ENCODE assay signal across 8 cellular contexts in the genomic region with DNA sequence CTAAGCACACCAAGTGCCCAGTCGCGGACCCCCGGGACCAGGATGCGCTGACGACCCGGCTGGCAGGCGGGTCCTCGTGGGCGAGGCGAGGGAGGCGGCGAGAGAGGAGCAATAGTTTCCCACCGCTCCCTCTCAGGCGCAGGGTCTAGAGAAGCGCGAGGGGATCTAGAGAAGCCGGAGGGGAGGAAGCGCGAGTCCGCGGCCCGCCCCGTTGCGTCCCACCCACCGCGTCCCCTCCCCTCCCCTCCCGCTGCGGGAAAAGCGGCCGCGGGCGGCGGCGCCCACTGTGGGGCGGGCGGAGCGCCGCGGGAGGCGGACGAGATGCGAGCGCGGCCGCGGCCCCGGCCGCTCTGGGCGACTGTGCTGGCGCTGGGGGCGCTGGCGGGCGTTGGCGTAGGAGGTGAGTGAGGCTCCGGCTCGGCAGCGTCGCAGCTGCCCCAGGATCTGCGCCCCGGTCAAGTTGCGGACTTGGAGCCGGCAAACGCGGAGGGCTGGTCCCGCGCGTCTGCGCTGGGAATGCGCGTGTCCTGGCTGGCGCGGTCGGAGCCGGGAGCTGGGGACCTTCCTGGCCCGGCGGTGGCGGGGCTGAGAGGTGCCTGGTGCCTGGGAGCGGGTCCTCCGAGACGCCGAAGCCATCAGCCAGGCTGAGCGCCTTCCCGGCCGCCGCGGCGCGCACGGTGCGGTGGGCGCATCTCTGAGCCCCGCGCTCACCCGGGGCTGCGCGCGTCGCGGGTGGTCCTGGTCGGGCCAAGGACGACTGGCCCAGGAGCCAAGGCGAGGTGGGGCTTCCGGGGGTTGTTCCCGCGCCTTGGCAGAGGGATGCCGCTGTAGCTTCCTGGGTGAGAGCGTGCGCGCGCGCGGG. TPM values are rescaled to one million over a fixed set of nuclear protein-coding genes. Genes with fewer than 3 reads are reported as not detected.
DNase-seq lines count a peak whose midpoint lies in the region; ATAC-seq and TF ChIP-seq lines count a peak whose summit lies in the region.

A gene (plus strand): TSS at position 287 of the 862 bp plus-strand sequence. CDS start 35 bp downstream, at position 322.

- WGBS in gastroesophageal sphincter (ENCODE audit: low coverage in 1 of 2), 2 donors, result 0% methylated on average over 2 of the region's 112 CpGs; no CpG with 5 or more reads in 1 of the 2 donors
- 2% methylated on average over 51 of the region's 112 CpGs for WGBS in suprapubic skin

- H3K27ac ChIP-seq in CD4-positive, CD25-positive, alpha-beta regulatory T cell (ENCODE audit: insufficient read depth, low read length, poor library complexity, severe bottlenecking), result no peak within 1 kb of the TSS
- peak within 1 kb of the TSS; percentile 80 to 97 (median 89) for H3K27ac ChIP-seq in gastroesophageal sphincter
- peak within 1 kb of the TSS; percentile 86 for H3K27ac ChIP-seq in suprapubic skin

- H3K9me3 ChIP-seq in CD4-positive, CD25-positive, alpha-beta regulatory T cell (ENCODE audit: control insufficient read depth in 2 of 2, low read length in 2 of 2), result no peaks in the 10 kb centered on the region
- H3K9me3 ChIP-seq in gastroesophageal sphincter (no peaks in the 10 kb centered on the region), suprapubic skin (no peaks in the 10 kb centered on the region)

- DNase-seq in CD4-positive, CD25-positive, alpha-beta regulatory T cell, result peak; percentile 16 to 67 (median 47)
- peak; percentile 62 for DNase-seq in HPDE6-E6E7 (ENCODE audit: extremely low spot score)
- peak; percentile 79 for DNase-seq in RPMI7951 (ENCODE audit: low read depth)
- DNase-seq in activated effector memory CD4-positive, alpha-beta T cell treated with Interleukin-2 at 50 U/mL for 16 hours, result peak; percentile 49
- DNase-seq in occipital lobe (lab: John Stamatoyannopoulos, UW), result peak; percentile 28
- peak; percentile 85 to 86 for DNase-seq in suprapubic skin (ENCODE audit: low spot score in 2 of 2)

- TF ChIP-seq EP300 in gastroesophageal sphincter (IDR thresholded peaks at IDR 0.05) (no peak), suprapubic skin (IDR thresholded peaks at IDR 0.05) (no peak)

- H3K27me3 Mint-ChIP-seq in CD4-positive, CD25-positive, alpha-beta regulatory T cell, result peaks cover 78% of the 10 kb centered on the region

- H3K4me3 Mint-ChIP-seq in CD4-positive, CD25-positive, alpha-beta regulatory T cell, result peak within 1 kb of the TSS; percentile 66 to 88 (median 84)

- peaks cover 0 to 2% (median 0%) of the 10 kb centered on the region in 7 donors for H3K9me3 Mint-ChIP-seq in CD4-positive, CD25-positive, alpha-beta regulatory T cell

- no peak within 1 kb of the TSS for H3K27ac Mint-ChIP-seq in CD4-positive, CD25-positive, alpha-beta regulatory T cell

- peaks cover 0 to 16% (median 7%) of the 10 kb centered on the region in 4 donors for H3K4me1 Mint-ChIP-seq in CD4-positive, CD25-positive, alpha-beta regulatory T cell

- H3K4me1 ChIP-seq in CD4-positive, CD25-positive, alpha-beta regulatory T cell (ENCODE audit: control insufficient read depth, insufficient read depth, low read length, poor library complexity, severe bottlenecking), result peaks cover 13% of the 10 kb centered on the region
- H3K4me1 ChIP-seq in gastroesophageal sphincter (peaks cover 0 to 42% (median 7%) of the 10 kb centered on the region in 3 donors), suprapubic skin (peaks cover 41% of the 10 kb centered on the region)

- H3K36me3 ChIP-seq in CD4-positive, CD25-positive, alpha-beta regulatory T cell (ENCODE audit: control insufficient read depth, insufficient read depth, low read length), result no peaks in the 10 kb centered on the region
- H3K36me3 ChIP-seq in gastroesophageal sphincter (peaks cover 0 to 5% of the 10 kb centered on the region in 2 donors), suprapubic skin (no peaks in the 10 kb centered on the region)

- TF ChIP-seq CTCF in gastroesophageal sphincter (IDR thresholded peaks at IDR 0.05), result peak in 3 of 4 experiments; percentile 57 to 71 (median 67)
- peak; percentile 26 to 60 for TF ChIP-seq CTCF in suprapubic skin (IDR thresholded peaks at IDR 0.05)

- peaks cover 32% of the 10 kb centered on the region for H3K27me3 ChIP-seq in CD4-positive, CD25-positive, alpha-beta regulatory T cell (ENCODE audit: control insufficient read depth, insufficient read depth, low read length)
- H3K27me3 ChIP-seq in gastroesophageal sphincter, result no peaks in the 10 kb centered on the region
- peaks cover 32% of the 10 kb centered on the region for H3K27me3 ChIP-seq in suprapubic skin

- H3K36me3 Mint-ChIP-seq in CD4-positive, CD25-positive, alpha-beta regulatory T cell, result no peaks in the 10 kb centered on the region

- TF ChIP-seq POLR2A in gastroesophageal sphincter (IDR thresholded peaks at IDR 0.05) (peak; percentile 67 to 77), suprapubic skin (IDR thresholded peaks at IDR 0.05) (peak in 1 of 2 donors; percentile 82)

- H3K4me3 ChIP-seq in CD4-positive, CD25-positive, alpha-beta regulatory T cell (ENCODE audit: low read depth, low read length), result no peak within 1 kb of the TSS
- H3K4me3 ChIP-seq in gastroesophageal sphincter (peak within 1 kb of the TSS; percentile 82 to 84), suprapubic skin (peak within 1 kb of the TSS; percentile 77)

- ATAC-seq in CD4-positive, CD25-positive, alpha-beta regulatory T cell (ENCODE audit: low read depth in 2 of 2), result peak; percentile 85 to 90
- peak; percentile 74 for ATAC-seq in GM19395 (IDR thresholded peaks at IDR 0.05; ENCODE audit: unreplicated experiment)
- ATAC-seq in gastroesophageal sphincter, result peak; percentile 93

RNA-seq across cellular contexts. Expression of the gene that starts here (rescaled TPM):
- total RNA-seq in CD4-positive, CD25-positive, alpha-beta regulatory T cell, result 18.4 TPM
- polyA plus RNA-seq in CD4-positive, CD25-positive, alpha-beta regulatory T cell, result under 1 TPM in 1 of 4 donors, not detected in 3; 0.05 TPM
- 19.7 and 26.7 TPM in 2 replicates for total RNA-seq in RPMI7951 (2014; rRNA removed; shearing (Covaris generic))
- total RNA-seq in gastroesophageal sphincter, result 10 to 100 TPM; 22.1 to 58.7 (median 53.8) TPM
- total RNA-seq in occipital lobe, result 2.2 TPM
- 1 to 10 TPM in 3 of 4 donors, under 1 TPM in 1; 0.76 to 6.6 (median 4.6) TPM for total RNA-seq in suprapubic skin

Comparison
In these comparisons a context has a peak if more than half of its experiments do, and no peak if none do; other contexts are left out.
1. DNase-seq: peak in every context shown above with its lines; median percentile 86 in suprapubic skin; 79 in RPMI7951; 62 in HPDE6-E6E7; 49 in activated effector memory CD4-positive, alpha-beta T cell treated with Interleukin-2 at 50 U/mL for 16 hours; 47 in CD4-positive, CD25-positive, alpha-beta regulatory T cell; 28 in occipital lobe.